Comparison of ENCODE assay signal across 2 cellular contexts in the genomic region with DNA sequence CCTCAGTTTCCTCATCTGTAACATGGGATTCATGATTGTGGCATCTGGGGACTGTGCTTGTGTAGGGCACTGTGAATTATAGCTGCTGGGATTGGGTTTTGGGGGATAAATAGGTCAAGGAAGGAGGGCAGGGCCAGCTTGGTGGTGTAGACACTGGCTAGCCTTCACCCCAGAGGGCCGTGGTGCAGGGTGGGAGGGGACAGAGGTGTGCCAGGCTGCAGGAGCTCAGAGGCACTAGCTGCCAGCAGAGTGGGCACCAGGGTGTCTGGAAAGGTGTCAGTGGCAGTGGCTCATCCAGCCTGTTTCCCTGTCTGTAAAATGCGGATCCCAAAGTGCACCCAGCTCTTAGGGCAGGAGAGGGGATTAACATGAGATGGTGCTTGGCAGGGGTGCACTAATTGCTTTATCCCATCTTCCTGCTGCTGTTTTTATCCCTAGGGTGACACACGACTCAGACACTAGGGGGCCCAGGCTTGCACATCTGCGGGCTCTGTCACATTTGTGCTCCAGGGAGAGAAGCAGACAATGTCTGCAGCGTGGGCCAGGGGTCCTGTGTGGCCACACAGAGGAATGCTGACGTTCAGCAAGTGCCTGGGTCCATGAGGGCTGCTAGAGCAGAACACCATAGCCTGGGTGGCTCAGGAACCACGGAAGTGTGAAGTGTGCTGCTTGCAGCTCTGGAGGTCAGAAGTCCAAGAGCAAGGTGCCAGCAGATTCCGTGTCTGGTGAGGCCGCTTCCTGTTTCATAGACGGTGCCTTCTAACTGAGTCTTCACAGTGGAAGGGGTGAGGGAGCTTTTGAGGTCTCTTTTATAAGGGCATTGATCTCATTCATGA.
TF ChIP-seq lines count a peak whose summit lies in the region.

No MANE protein-coding gene starts in this region.

TF ChIP-seq in IMR-90, 13 proteins besides CTCF, POLR2A, EP300 and RAD21:
- TF ChIP-seq BHLHE40 (IDR thresholded peaks at IDR 0.05; ENCODE audit: low read depth, low read length) (peak; percentile 89), CEBPB (IDR thresholded peaks at IDR 0.05; ENCODE audit: low read depth, low read length) (no peak), SMC3 (IDR thresholded peaks at IDR 0.05; ENCODE audit: low read depth, low read length) (peak; percentile 40)

TF ChIP-seq in WTC11, 78 proteins besides CTCF, POLR2A, EP300 and RAD21:
- TF ChIP-seq, protein P1, sequence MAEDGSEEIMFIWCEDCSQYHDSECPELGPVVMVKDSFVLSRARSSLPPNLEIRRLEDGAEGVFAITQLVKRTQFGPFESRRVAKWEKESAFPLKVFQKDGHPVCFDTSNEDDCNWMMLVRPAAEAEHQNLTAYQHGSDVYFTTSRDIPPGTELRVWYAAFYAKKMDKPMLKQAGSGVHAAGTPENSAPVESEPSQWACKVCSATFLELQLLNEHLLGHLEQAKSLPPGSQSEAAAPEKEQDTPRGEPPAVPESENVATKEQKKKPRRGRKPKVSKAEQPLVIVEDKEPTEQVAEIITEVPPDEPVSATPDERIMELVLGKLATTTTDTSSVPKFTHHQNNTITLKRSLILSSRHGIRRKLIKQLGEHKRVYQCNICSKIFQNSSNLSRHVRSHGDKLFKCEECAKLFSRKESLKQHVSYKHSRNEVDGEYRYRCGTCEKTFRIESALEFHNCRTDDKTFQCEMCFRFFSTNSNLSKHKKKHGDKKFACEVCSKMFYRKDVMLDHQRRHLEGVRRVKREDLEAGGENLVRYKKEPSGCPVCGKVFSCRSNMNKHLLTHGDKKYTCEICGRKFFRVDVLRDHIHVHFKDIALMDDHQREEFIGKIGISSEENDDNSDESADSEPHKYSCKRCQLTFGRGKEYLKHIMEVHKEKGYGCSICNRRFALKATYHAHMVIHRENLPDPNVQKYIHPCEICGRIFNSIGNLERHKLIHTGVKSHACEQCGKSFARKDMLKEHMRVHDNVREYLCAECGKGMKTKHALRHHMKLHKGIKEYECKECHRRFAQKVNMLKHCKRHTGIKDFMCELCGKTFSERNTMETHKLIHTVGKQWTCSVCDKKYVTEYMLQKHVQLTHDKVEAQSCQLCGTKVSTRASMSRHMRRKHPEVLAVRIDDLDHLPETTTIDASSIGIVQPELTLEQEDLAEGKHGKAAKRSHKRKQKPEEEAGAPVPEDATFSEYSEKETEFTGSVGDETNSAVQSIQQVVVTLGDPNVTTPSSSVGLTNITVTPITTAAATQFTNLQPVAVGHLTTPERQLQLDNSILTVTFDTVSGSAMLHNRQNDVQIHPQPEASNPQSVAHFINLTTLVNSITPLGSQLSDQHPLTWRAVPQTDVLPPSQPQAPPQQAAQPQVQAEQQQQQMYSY (CRISPR knock-in tag; IDR thresholded peaks at IDR 0.05), result no peak
- TF ChIP-seq ZNF423 (CRISPR knock-in tag; IDR thresholded peaks at IDR 0.05), result no peak
- TF ChIP-seq, protein P2, sequence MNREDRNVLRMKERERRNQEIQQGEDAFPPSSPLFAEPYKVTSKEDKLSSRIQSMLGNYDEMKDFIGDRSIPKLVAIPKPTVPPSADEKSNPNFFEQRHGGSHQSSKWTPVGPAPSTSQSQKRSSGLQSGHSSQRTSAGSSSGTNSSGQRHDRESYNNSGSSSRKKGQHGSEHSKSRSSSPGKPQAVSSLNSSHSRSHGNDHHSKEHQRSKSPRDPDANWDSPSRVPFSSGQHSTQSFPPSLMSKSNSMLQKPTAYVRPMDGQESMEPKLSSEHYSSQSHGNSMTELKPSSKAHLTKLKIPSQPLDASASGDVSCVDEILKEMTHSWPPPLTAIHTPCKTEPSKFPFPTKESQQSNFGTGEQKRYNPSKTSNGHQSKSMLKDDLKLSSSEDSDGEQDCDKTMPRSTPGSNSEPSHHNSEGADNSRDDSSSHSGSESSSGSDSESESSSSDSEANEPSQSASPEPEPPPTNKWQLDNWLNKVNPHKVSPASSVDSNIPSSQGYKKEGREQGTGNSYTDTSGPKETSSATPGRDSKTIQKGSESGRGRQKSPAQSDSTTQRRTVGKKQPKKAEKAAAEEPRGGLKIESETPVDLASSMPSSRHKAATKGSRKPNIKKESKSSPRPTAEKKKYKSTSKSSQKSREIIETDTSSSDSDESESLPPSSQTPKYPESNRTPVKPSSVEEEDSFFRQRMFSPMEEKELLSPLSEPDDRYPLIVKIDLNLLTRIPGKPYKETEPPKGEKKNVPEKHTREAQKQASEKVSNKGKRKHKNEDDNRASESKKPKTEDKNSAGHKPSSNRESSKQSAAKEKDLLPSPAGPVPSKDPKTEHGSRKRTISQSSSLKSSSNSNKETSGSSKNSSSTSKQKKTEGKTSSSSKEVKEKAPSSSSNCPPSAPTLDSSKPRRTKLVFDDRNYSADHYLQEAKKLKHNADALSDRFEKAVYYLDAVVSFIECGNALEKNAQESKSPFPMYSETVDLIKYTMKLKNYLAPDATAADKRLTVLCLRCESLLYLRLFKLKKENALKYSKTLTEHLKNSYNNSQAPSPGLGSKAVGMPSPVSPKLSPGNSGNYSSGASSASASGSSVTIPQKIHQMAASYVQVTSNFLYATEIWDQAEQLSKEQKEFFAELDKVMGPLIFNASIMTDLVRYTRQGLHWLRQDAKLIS (CRISPR knock-in tag; IDR thresholded peaks at IDR 0.05; ENCODE audit: borderline replicate concordance), result no peak
- TF ChIP-seq ZNF263 (CRISPR knock-in tag; IDR thresholded peaks at IDR 0.05; ENCODE audit: low read depth), result no peak
- no peak for TF ChIP-seq NFE2L1 (CRISPR knock-in tag; IDR thresholded peaks at IDR 0.05)
- TF ChIP-seq, protein P3, sequence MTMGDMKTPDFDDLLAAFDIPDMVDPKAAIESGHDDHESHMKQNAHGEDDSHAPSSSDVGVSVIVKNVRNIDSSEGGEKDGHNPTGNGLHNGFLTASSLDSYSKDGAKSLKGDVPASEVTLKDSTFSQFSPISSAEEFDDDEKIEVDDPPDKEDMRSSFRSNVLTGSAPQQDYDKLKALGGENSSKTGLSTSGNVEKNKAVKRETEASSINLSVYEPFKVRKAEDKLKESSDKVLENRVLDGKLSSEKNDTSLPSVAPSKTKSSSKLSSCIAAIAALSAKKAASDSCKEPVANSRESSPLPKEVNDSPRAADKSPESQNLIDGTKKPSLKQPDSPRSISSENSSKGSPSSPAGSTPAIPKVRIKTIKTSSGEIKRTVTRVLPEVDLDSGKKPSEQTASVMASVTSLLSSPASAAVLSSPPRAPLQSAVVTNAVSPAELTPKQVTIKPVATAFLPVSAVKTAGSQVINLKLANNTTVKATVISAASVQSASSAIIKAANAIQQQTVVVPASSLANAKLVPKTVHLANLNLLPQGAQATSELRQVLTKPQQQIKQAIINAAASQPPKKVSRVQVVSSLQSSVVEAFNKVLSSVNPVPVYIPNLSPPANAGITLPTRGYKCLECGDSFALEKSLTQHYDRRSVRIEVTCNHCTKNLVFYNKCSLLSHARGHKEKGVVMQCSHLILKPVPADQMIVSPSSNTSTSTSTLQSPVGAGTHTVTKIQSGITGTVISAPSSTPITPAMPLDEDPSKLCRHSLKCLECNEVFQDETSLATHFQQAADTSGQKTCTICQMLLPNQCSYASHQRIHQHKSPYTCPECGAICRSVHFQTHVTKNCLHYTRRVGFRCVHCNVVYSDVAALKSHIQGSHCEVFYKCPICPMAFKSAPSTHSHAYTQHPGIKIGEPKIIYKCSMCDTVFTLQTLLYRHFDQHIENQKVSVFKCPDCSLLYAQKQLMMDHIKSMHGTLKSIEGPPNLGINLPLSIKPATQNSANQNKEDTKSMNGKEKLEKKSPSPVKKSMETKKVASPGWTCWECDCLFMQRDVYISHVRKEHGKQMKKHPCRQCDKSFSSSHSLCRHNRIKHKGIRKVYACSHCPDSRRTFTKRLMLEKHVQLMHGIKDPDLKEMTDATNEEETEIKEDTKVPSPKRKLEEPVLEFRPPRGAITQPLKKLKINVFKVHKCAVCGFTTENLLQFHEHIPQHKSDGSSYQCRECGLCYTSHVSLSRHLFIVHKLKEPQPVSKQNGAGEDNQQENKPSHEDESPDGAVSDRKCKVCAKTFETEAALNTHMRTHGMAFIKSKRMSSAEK (CRISPR knock-in tag; IDR thresholded peaks at IDR 0.05; ENCODE audit: borderline replicate concordance), result no peak
- no peak for TF ChIP-seq ZNF317 (CRISPR knock-in tag; IDR thresholded peaks at IDR 0.05; ENCODE audit: borderline replicate concordance, low read depth)
- no peak for TF ChIP-seq OVOL2 (CRISPR knock-in tag; IDR thresholded peaks at IDR 0.05; ENCODE audit: borderline replicate concordance)
- TF ChIP-seq NR2C2 (CRISPR knock-in tag; IDR thresholded peaks at IDR 0.05), result no peak
- TF ChIP-seq, protein P4, sequence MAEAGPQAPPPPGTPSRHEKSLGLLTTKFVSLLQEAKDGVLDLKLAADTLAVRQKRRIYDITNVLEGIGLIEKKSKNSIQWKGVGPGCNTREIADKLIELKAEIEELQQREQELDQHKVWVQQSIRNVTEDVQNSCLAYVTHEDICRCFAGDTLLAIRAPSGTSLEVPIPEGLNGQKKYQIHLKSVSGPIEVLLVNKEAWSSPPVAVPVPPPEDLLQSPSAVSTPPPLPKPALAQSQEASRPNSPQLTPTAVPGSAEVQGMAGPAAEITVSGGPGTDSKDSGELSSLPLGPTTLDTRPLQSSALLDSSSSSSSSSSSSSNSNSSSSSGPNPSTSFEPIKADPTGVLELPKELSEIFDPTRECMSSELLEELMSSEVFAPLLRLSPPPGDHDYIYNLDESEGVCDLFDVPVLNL (CRISPR knock-in tag; IDR thresholded peaks at IDR 0.05; ENCODE audit: borderline replicate concordance, low read depth), result no peak
- TF ChIP-seq, protein P5, sequence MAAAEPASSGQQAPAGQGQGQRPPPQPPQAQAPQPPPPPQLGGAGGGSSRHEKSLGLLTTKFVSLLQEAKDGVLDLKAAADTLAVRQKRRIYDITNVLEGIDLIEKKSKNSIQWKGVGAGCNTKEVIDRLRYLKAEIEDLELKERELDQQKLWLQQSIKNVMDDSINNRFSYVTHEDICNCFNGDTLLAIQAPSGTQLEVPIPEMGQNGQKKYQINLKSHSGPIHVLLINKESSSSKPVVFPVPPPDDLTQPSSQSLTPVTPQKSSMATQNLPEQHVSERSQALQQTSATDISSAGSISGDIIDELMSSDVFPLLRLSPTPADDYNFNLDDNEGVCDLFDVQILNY (CRISPR knock-in tag; IDR thresholded peaks at IDR 0.05), result no peak
- TF ChIP-seq RELA (CRISPR knock-in tag; IDR thresholded peaks at IDR 0.05; ENCODE audit: borderline replicate concordance), result no peak
- TF ChIP-seq, protein P6, sequence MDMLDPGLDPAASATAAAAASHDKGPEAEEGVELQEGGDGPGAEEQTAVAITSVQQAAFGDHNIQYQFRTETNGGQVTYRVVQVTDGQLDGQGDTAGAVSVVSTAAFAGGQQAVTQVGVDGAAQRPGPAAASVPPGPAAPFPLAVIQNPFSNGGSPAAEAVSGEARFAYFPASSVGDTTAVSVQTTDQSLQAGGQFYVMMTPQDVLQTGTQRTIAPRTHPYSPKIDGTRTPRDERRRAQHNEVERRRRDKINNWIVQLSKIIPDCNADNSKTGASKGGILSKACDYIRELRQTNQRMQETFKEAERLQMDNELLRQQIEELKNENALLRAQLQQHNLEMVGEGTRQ (CRISPR knock-in tag; IDR thresholded peaks at IDR 0.05), result no peak
- TF ChIP-seq ZBTB21 (CRISPR knock-in tag; IDR thresholded peaks at IDR 0.05; ENCODE audit: borderline replicate concordance), result no peak
- TF ChIP-seq, protein P7, sequence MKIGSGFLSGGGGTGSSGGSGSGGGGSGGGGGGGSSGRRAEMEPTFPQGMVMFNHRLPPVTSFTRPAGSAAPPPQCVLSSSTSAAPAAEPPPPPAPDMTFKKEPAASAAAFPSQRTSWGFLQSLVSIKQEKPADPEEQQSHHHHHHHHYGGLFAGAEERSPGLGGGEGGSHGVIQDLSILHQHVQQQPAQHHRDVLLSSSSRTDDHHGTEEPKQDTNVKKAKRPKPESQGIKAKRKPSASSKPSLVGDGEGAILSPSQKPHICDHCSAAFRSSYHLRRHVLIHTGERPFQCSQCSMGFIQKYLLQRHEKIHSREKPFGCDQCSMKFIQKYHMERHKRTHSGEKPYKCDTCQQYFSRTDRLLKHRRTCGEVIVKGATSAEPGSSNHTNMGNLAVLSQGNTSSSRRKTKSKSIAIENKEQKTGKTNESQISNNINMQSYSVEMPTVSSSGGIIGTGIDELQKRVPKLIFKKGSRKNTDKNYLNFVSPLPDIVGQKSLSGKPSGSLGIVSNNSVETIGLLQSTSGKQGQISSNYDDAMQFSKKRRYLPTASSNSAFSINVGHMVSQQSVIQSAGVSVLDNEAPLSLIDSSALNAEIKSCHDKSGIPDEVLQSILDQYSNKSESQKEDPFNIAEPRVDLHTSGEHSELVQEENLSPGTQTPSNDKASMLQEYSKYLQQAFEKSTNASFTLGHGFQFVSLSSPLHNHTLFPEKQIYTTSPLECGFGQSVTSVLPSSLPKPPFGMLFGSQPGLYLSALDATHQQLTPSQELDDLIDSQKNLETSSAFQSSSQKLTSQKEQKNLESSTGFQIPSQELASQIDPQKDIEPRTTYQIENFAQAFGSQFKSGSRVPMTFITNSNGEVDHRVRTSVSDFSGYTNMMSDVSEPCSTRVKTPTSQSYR (CRISPR knock-in tag; IDR thresholded peaks at IDR 0.05), result no peak
- no peak for TF ChIP-seq MYBL2 (CRISPR knock-in tag; IDR thresholded peaks at IDR 0.05)
- TF ChIP-seq ZNF219 (CRISPR knock-in tag; IDR thresholded peaks at IDR 0.05; ENCODE audit: borderline replicate concordance), result no peak
- TF ChIP-seq, protein P8, sequence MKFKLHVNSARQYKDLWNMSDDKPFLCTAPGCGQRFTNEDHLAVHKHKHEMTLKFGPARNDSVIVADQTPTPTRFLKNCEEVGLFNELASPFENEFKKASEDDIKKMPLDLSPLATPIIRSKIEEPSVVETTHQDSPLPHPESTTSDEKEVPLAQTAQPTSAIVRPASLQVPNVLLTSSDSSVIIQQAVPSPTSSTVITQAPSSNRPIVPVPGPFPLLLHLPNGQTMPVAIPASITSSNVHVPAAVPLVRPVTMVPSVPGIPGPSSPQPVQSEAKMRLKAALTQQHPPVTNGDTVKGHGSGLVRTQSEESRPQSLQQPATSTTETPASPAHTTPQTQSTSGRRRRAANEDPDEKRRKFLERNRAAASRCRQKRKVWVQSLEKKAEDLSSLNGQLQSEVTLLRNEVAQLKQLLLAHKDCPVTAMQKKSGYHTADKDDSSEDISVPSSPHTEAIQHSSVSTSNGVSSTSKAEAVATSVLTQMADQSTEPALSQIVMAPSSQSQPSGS (CRISPR knock-in tag; IDR thresholded peaks at IDR 0.05; ENCODE audit: borderline replicate concordance, low read depth), result no peak
- TF ChIP-seq JAZF1 (CRISPR knock-in tag; IDR thresholded peaks at IDR 0.05), result no peak
